8 cellular contexts compared by ENCODE assay signal in genomic region chr5:142716963-142717362, GRCh38. TPM values are rescaled to one million over a fixed set of nuclear protein-coding genes. Genes with fewer than 3 reads are reported as not detected.
DNase-seq lines count a peak whose midpoint lies in the region; ATAC-seq and TF ChIP-seq lines count a peak whose summit lies in the region.

No MANE protein-coding gene starts in this region.

- POLR2A ChIA-PET in AG04450 (lab: Yijun Ruan, JAX), result no interaction called here

- ATAC-seq in GM18498 (IDR thresholded peaks at IDR 0.05; ENCODE audit: unreplicated experiment) (peak; percentile 61), HG03460 (IDR thresholded peaks at IDR 0.05; ENCODE audit: unreplicated experiment) (peak; percentile 44), GM19035 (IDR thresholded peaks at IDR 0.05; ENCODE audit: unreplicated experiment) (no peak)

- intact Hi-C loops in mammary epithelial cell (cut with micrococcal nuclease), result loop anchor here (1.0 to 10.0 kb wide), 9 partner anchors 31 to 1468 kb away; partner anchors contain the start of gene NR3C1

- peak; percentile 33 for DNase-seq in AG04450 (ENCODE audit: low read depth, low spot score)
- peak; percentile 66 for DNase-seq in SHP77 treated with DMSO at 0.1 percent for 48 hours (lab: John Stamatoyannopoulos, UW)
- peak; percentile 66 for DNase-seq in mammary epithelial cell
- DNase-seq in iris pigment epithelial cell (ENCODE audit: low read depth), result peak; percentile 61
- peak; percentile 13 for DNase-seq in stimulated activated CD8-positive, alpha-beta memory T cell treated with anti-CD3 and anti-CD28 coated beads, Interleukin-12 subunit alpha, Interleukin-12 subunit beta, amount 100 ng/mL, for 4 hours (ENCODE audit: low read depth)

- BruUV-seq in mammary epithelial cell (replicated peaks; lab: Mats Ljungman, UMichigan), result no TSS peak

- H3K9me3 ChIP-seq in AG04450 (ENCODE audit: control insufficient read depth, insufficient read depth, low read length), result no peaks in the 10 kb centered on the region
- no peaks in the 10 kb centered on the region for H3K9me3 ChIP-seq in mammary epithelial cell (replicated peaks; ENCODE audit: insufficient read depth, low read length)

- peak overlapping the region; percentile 1 for H2AFZ ChIP-seq in mammary epithelial cell (ENCODE audit: low read depth, low read length)

- CTCF ChIA-PET in AG04450 (lab: Charles Lee), result interaction anchor here (0.6 to 14.4 kb wide), 31 partner anchors 8 to 540 kb away, joined by 3 to 1004 read pairs (median 4); partner anchors contain the start of genes ARHGAP26 and FGF1
- CTCF ChIA-PET in mammary epithelial cell (lab: Charles Lee; ENCODE audit: low non-redundant PET), result interaction anchor here (0.6 to 1.9 kb wide), 6 partner anchors 150 to 252 kb away, joined by 3 to 13 read pairs (median 6); no protein-coding TSS in a partner anchor

- H3K36me3 ChIP-seq in mammary epithelial cell (ENCODE audit: insufficient read depth, low read length), result no peaks in the 10 kb centered on the region

- H4K20me1 ChIP-seq in mammary epithelial cell (ENCODE audit: insufficient read depth, low read length), result no peaks in the 10 kb centered on the region

- H3K27me3 ChIP-seq in AG04450 (ENCODE audit: control insufficient read depth, insufficient read depth, low read length), result no peaks in the 10 kb centered on the region
- no peaks in the 10 kb centered on the region for H3K27me3 ChIP-seq in mammary epithelial cell (ENCODE audit: insufficient read depth, low read length)

- no peak overlapping the region for H3K4me2 ChIP-seq in mammary epithelial cell (ENCODE audit: insufficient read depth, low read depth, low read length)

- no peak overlapping the region for H3K27ac ChIP-seq in AG04450 (ENCODE audit: low read depth, low read length)
- no peak overlapping the region for H3K27ac ChIP-seq in mammary epithelial cell (ENCODE audit: insufficient read depth, low read depth, low read length)

- TF ChIP-seq CTCF in AG04450 (IDR thresholded peaks at IDR 0.05; ENCODE audit: low read depth, low read length) (peak; percentile 80), mammary epithelial cell (conservative IDR thresholded peaks at IDR 0.05 in 1 of 2, IDR thresholded peaks at IDR 0.05 in 1 of 2; ENCODE audit: extremely low read depth in 1 of 2, insufficient read depth in 1 of 2, low read depth in 1 of 2, low read length in 2 of 2) (peak; percentile 61 to 65)

- no peaks in the 10 kb centered on the region for H3K79me2 ChIP-seq in mammary epithelial cell (ENCODE audit: insufficient read depth, low read length)

- peaks cover 25% of the 10 kb centered on the region for H3K4me1 ChIP-seq in mammary epithelial cell (ENCODE audit: insufficient read depth, low read length)

- dilution Hi-C loops in mammary epithelial cell (cut with HindIII; ENCODE audit: low sequenced_read_pairs), result no loop called here

- 24% methylated on average over 6 of the region's 6 CpGs for WGBS in mammary epithelial cell (ENCODE audit: low coverage, missing lambda C conversion rate)

- in situ Hi-C loops in mammary epithelial cell (cut with MboI; ENCODE audit: low sequenced_read_pairs in 2 of 2), result loop anchor here in 1 of 2 donors (5.0 kb wide), 1 partner anchor 170 kb away; no protein-coding TSS in a partner anchor

- no peak overlapping the region for H3K4me3 ChIP-seq in AG04450 (ENCODE audit: low read depth, low read length)
- H3K4me3 ChIP-seq in mammary epithelial cell (replicated peaks in 1 of 3; ENCODE audit: insufficient read depth in 1 of 3, low read depth in 2 of 3, low read length in 3 of 3), result no peak overlapping the region

- H3K9ac ChIP-seq in mammary epithelial cell (ENCODE audit: insufficient read depth, low read length), result no peak overlapping the region

RNA-seq across cellular contexts. Expression of gene FGF1, which starts 31.1 kb away (rescaled TPM):
- polyA plus RNA-seq in AG04450 (2011; rRNA removed) (5.9 and 6.3 TPM in 2 replicates), mammary epithelial cell (5.0 TPM)
- 2.3 and 3.7 TPM in 2 replicates for polyA minus RNA-seq in AG04450 (2011; rRNA and poly(A)+ RNA removed)
- 10 to 100 TPM in 1 of 2 donors, 1 to 10 TPM in 1; 7.9 to 22.5 TPM for total RNA-seq in mammary epithelial cell
- polyA minus RNA-seq in mammary epithelial cell, result 8.9 TPM

RNA-seq across cellular contexts. Expression of gene ARHGAP26, which starts 53.2 kb away (rescaled TPM):
- polyA plus RNA-seq in AG04450 (2011; rRNA removed) (0.56 and 0.77 TPM in 2 replicates), mammary epithelial cell (3.7 TPM)
- 1.5 and 1.8 TPM in 2 replicates for polyA minus RNA-seq in AG04450 (2011; rRNA and poly(A)+ RNA removed)
- 10 to 100 TPM; 23.8 to 34.0 TPM for total RNA-seq in mammary epithelial cell
- 5.2 TPM for polyA minus RNA-seq in mammary epithelial cell

Comparison
In these comparisons a context has a peak if more than half of its experiments do, and no peak if none do; other contexts are left out.
1. DNase-seq: peak in every context shown above with its lines; median percentile 66 in SHP77 treated with DMSO at 0.1 percent for 48 hours; 66 in mammary epithelial cell; 61 in iris pigment epithelial cell; 33 in AG04450; 13 in stimulated activated CD8-positive, alpha-beta memory T cell treated with anti-CD3 and anti-CD28 coated beads, Interleukin-12 subunit alpha, Interleukin-12 subunit beta, amount 100 ng/mL, for 4 hours.